8 cellular contexts compared by ENCODE assay signal in genomic region chr20:41173161-41173721, GRCh38. TPM values are rescaled to one million over a fixed set of nuclear protein-coding genes. Genes with fewer than 3 reads are reported as not detected.
DNase-seq lines count a peak whose midpoint lies in the region; ATAC-seq, FAIRE-seq and TF ChIP-seq lines count a peak whose summit lies in the region.

No MANE protein-coding gene starts in this region.

- H3K36me3 ChIP-seq in brain microvascular endothelial cell (replicated peaks) (peaks cover 60% of the 10 kb centered on the region), spleen (peaks cover 0 to 97% (median 69%) of the 10 kb centered on the region in 6 donors)

- intact Hi-C loops in spleen (cut with DNase I; ENCODE audit: low total_unique reads), result loop anchor here (2.0 to 10.0 kb wide), 2 partner anchors 52 to 168 kb away; partner anchors contain the start of gene LPIN3

- H3K27ac ChIP-seq in VCaP (no peak overlapping the region), brain microvascular endothelial cell (no peak overlapping the region), spleen (peak overlapping the region in 3 of 8 donors; percentile 38 to 59 (median 56))

- TF ChIP-seq POLR2A in spleen (IDR thresholded peaks at IDR 0.05), result no peak

- H3K9me3 ChIP-seq in spleen, result no peaks in the 10 kb centered on the region

- TF ChIP-seq CTCF in VCaP (conservative IDR thresholded peaks at IDR 0.05), result peak; percentile 97
- peak; percentile 98 for TF ChIP-seq CTCF in brain microvascular endothelial cell (IDR thresholded peaks at IDR 0.05; ENCODE audit: low read depth, low read length, missing control alignments)
- TF ChIP-seq CTCF in spleen (IDR thresholded peaks at IDR 0.05 in 8 of 11, conservative IDR thresholded peaks at IDR 0.05 in 3 of 11), result peak; percentile 83 to 95 (median 91)

- FAIRE-seq in GM18507 (lab: Jason Lieb, UNC), result peak; percentile 82

- H3K4me3 ChIP-seq in brain microvascular endothelial cell (ENCODE audit: low read depth, low read length) (no peak overlapping the region), spleen (no peak overlapping the region)

- no peak for ATAC-seq in GM19328 (IDR thresholded peaks at IDR 0.05; ENCODE audit: unreplicated experiment)

- in situ Hi-C loops in brain microvascular endothelial cell (cut with HindIII; ENCODE audit: low pct_ligation_motif_present, low sequenced_read_pairs), result no loop called here

- peaks cover 6 to 23% (median 14%) of the 10 kb centered on the region in 6 donors for H3K4me1 ChIP-seq in spleen

- WGBS in spleen, 5 donors, result 35 to 43% (median 37%) methylated on average over 9 of the region's 9 CpGs

- H3K27me3 ChIP-seq in brain microvascular endothelial cell (replicated peaks) (no peaks in the 10 kb centered on the region), spleen (replicated peaks in 1 of 7) (no peaks in the 10 kb centered on the region)

- DNase-seq in 8988T (peak; percentile 85), GM18507 (ENCODE audit: extremely low spot score, insufficient read length, low read depth) (peak; percentile 48), NCI-H1694 (lab: John Stamatoyannopoulos, UW) (peak; percentile 59), brain microvascular endothelial cell (peak; percentile 51), inferior parietal cortex (ENCODE audit: extremely low spot score) (peak; percentile 87), spleen (peak; percentile 90)

RNA-seq across cellular contexts. Expression of gene PLCG1, which starts 35.9 kb away (rescaled TPM):
- total RNA-seq in spleen, result 100 to 1,000 TPM in 6 of 7 donors, 10 to 100 TPM in 1; 96.7 to 144 (median 134) TPM
- 10 to 100 TPM; 28.0 to 51.3 (median 29.3) TPM for polyA plus RNA-seq in spleen
